In genomic region chr17:29004081-29004692, GRCh38 we compare ENCODE assay signal across 15 cellular contexts. TPM values are rescaled to one million over a fixed set of nuclear protein-coding genes. Genes with fewer than 3 reads are reported as not detected.
DNase-seq lines count a peak whose midpoint lies in the region; ATAC-seq and TF ChIP-seq lines count a peak whose summit lies in the region.
"Had no signal": no experiment of that assay in that cellular context is flagged by ENCODE, and none has a peak within 500 bp of the region (broad histone marks: within the 10 kb centered on the region; RNA-seq: fewer than 3 reads in every experiment).

No MANE protein-coding gene starts in this region.

- no peak overlapping the region for H4K91ac ChIP-seq in mesenchymal stem cell (ENCODE audit: low read length)

- H3K14ac ChIP-seq in mesenchymal stem cell (ENCODE audit: low read length in 2 of 2): no peak overlapping the region

- intact Hi-C loops in CD14-positive monocyte (cut with micrococcal nuclease): no loop called here

- no peak overlapping the region for H3K4me2 ChIP-seq in mesenchymal stem cell (ENCODE audit: low read length, poor library complexity, severe bottlenecking)

- TF ChIP-seq CTCF in NB4 (IDR thresholded peaks at IDR 0.05; ENCODE audit: low read depth, low read length) (no peak), CD14-positive monocyte (IDR thresholded peaks at IDR 0.05) (no peak)

- peaks cover 59 to 66% (median 60%) of the 10 kb centered on the region in 3 donors for H3K27me3 Mint-ChIP-seq in CD14-positive monocyte (ENCODE audit: low read depth in 3 of 3)

- peaks cover 11% of the 10 kb centered on the region for H3K4me1 ChIP-seq in mesenchymal stem cell (ENCODE audit: control insufficient read depth, insufficient read depth, low read depth, low read length)

- ATAC-seq in HG02588 (IDR thresholded peaks at IDR 0.05; ENCODE audit: unreplicated experiment): no peak
- no peak for ATAC-seq in GM21528 (IDR thresholded peaks at IDR 0.05; ENCODE audit: low FRiP score, unreplicated experiment)

- H2AK5ac ChIP-seq in mesenchymal stem cell (ENCODE audit: low read length, severe bottlenecking): no peak overlapping the region

- peaks cover 90 to 94% of the 10 kb centered on the region in 2 experiments for H3K27me3 ChIP-seq in mesenchymal stem cell (ENCODE audit: control insufficient read depth in 1 of 2, insufficient read depth in 1 of 2, low read length in 2 of 2)

- no peaks in the 10 kb centered on the region for H3K79me1 ChIP-seq in mesenchymal stem cell (replicated peaks; ENCODE audit: low read length, poor library complexity, severe bottlenecking)

- H3K9ac ChIP-seq in mesenchymal stem cell (ENCODE audit: low read length): no peak overlapping the region

- H3K9me3 ChIP-seq in mesenchymal stem cell (ENCODE audit: control insufficient read depth, low read length): no peaks in the 10 kb centered on the region

- TF ChIP-seq POLR2A in NB4 (IDR thresholded peaks at IDR 0.05; ENCODE audit: extremely low read depth, insufficient read length): no peak

- in situ Hi-C loops in ACHN (cut with HindIII; ENCODE audit: low pct_ligation_motif_present, low pct_unique_long_range_greater_than_20kb, low sequenced_read_pairs): no loop called here

- H3K4me3 Mint-ChIP-seq in CD14-positive monocyte: peak overlapping the region in 1 of 2 donors; percentile 85

- H3K4me3 ChIP-seq in NB4 (ENCODE audit: low read depth, low read length) (no peak overlapping the region), mesenchymal stem cell (ENCODE audit: insufficient read depth in 1 of 2, low read depth in 1 of 2, low read length in 2 of 2) (no peak overlapping the region)
- H3K4me3 ChIP-seq: lung had no signal

- no peaks in the 10 kb centered on the region for H3K36me3 Mint-ChIP-seq in CD14-positive monocyte

- no peaks in the 10 kb centered on the region for H3K4me1 Mint-ChIP-seq in CD14-positive monocyte

- no peak overlapping the region for H3K4ac ChIP-seq in mesenchymal stem cell (ENCODE audit: low read depth in 1 of 2, low read length in 2 of 2)

- H3K18ac ChIP-seq in mesenchymal stem cell (ENCODE audit: low read depth in 1 of 2, low read length in 2 of 2): no peak overlapping the region

- H3K36me3 ChIP-seq in mesenchymal stem cell (ENCODE audit: control insufficient read depth in 1 of 2, insufficient read depth in 2 of 2, low read depth in 1 of 2, low read length in 2 of 2): no peaks in the 10 kb centered on the region

- 72% methylated on average over 20 of the region's 20 CpGs for WGBS in mesenchymal stem cell

- H3K23ac ChIP-seq in mesenchymal stem cell (ENCODE audit: low read length in 2 of 2): peak overlapping the region in 1 of 2 experiments; percentile 46

- DNase-seq in ACHN: peak; percentile 40
- DNase-seq in NB4 (ENCODE audit: low read depth): peak; percentile 35
- peak; percentile 31 for DNase-seq in dermis blood vessel endothelial cell
- peak; percentile 33 for DNase-seq in mesenchymal stem cell
- no peak for DNase-seq in CD14-positive monocyte (ENCODE audit: low spot score)
- no peak for DNase-seq in iPS-NIHi11 (ENCODE audit: low spot score)
- DNase-seq: activated CD8-positive, alpha-beta memory T cell treated with anti-CD3 and anti-CD28 coated beads, Interleukin-2, amount 50 U/mL, for 48 hours; amniotic stem cell; DMS53; effector memory CD4-positive, alpha-beta T cell; SHP77 treated with DMSO at 0.1 percent for 48 hours; stimulated activated CD8-positive, alpha-beta memory T cell treated with anti-CD3 and anti-CD28 coated beads, Interleukin-4, amount 100 ng/mL, for 48 hours had no signal

- peaks cover 0 to 15% (median 7%) of the 10 kb centered on the region in 7 donors for H3K9me3 Mint-ChIP-seq in CD14-positive monocyte

- H2BK5ac ChIP-seq in mesenchymal stem cell (ENCODE audit: low read depth, low read length, poor library complexity, severe bottlenecking): no peak overlapping the region

- H3K27ac ChIP-seq in mesenchymal stem cell (ENCODE audit: low read length, poor library complexity, severe bottlenecking): no peak overlapping the region

- H2BK120ac ChIP-seq in mesenchymal stem cell (ENCODE audit: low read depth, low read length): no peak overlapping the region

- no peak overlapping the region for H2AFZ ChIP-seq in mesenchymal stem cell (ENCODE audit: low read depth, low read length)

- no peak overlapping the region for H2BK15ac ChIP-seq in mesenchymal stem cell (ENCODE audit: low read depth, poor library complexity, severe bottlenecking)

- H4K8ac ChIP-seq in mesenchymal stem cell (ENCODE audit: low read length): no peak overlapping the region

- no peak overlapping the region for H2BK12ac ChIP-seq in mesenchymal stem cell (ENCODE audit: low read length in 2 of 2)

- no peak overlapping the region for H3K27ac Mint-ChIP-seq in CD14-positive monocyte

RNA-seq across cellular contexts. Expression of gene SEZ6, which starts 1.6 kb away (rescaled TPM):
- not detected in 2 replicates for total RNA-seq in dermis blood vessel endothelial cell
- polyA plus RNA-seq in mesenchymal stem cell (2013, experiment 1 of 2): not detected
- 0.04 TPM for polyA plus RNA-seq in mesenchymal stem cell (2013, experiment 2 of 2)
- polyA plus RNA-seq in CD14-positive monocyte: under 1 TPM; 0.18 to 0.33 TPM

RNA-seq across cellular contexts. Expression of gene PIPOX, which starts 38.8 kb away (rescaled TPM):
- 0.93 and 3.1 TPM in 2 replicates for total RNA-seq in dermis blood vessel endothelial cell
- polyA plus RNA-seq in mesenchymal stem cell (2013, experiment 1 of 2): 0.15 TPM
- 0.16 TPM for polyA plus RNA-seq in mesenchymal stem cell (2013, experiment 2 of 2)
- under 1 TPM in 1 of 2 donors, not detected in 1; 0.30 TPM for polyA plus RNA-seq in CD14-positive monocyte

RNA-seq across cellular contexts. Expression of gene PHF12, which starts 52.9 kb away (rescaled TPM):
- total RNA-seq in dermis blood vessel endothelial cell: 16.8 and 25.8 TPM in 2 replicates
- 22.4 TPM for polyA plus RNA-seq in mesenchymal stem cell (2013, experiment 1 of 2)
- 20.9 TPM for polyA plus RNA-seq in mesenchymal stem cell (2013, experiment 2 of 2)
- polyA plus RNA-seq in CD14-positive monocyte: 1 to 10 TPM; 1.4 to 2.5 TPM

Comparison
In these comparisons a context has a peak if more than half of its experiments do, and no peak if none do; other contexts are left out.
1. DNase-seq: peak in ACHN (single experiment), NB4 (single experiment), dermis blood vessel endothelial cell (single experiment) and mesenchymal stem cell (single experiment); none in CD14-positive monocyte (single experiment) and iPS-NIHi11 (single experiment).